In genomic region chr2:63862802-63863201, GRCh38 we compare ENCODE assay signal across 13 cellular contexts. TPM values are rescaled to one million over a fixed set of nuclear protein-coding genes. Genes with fewer than 3 reads are reported as not detected.
DNase-seq lines count a peak whose midpoint lies in the region; ATAC-seq, FAIRE-seq and TF ChIP-seq lines count a peak whose summit lies in the region.
"Had no signal": no experiment of that assay in that cellular context is flagged by ENCODE, and none has a peak within 500 bp of the region (broad histone marks: within the 10 kb centered on the region; RNA-seq: fewer than 3 reads in every experiment).

No MANE protein-coding gene starts in this region.

- H3K4me3 ChIP-seq in keratinocyte (ENCODE audit: control insufficient read depth in 2 of 3, extremely low read depth in 1 of 3, insufficient read depth in 2 of 3, low read depth in 1 of 3, low read length in 3 of 3) (no peak overlapping the region), transverse colon (no peak overlapping the region)
- H3K4me3 ChIP-seq: neural progenitor cell, tibial artery had no signal

- H3K4me3 Mint-ChIP-seq in activated naive CD8-positive, alpha-beta T cell treated with anti-CD3 and anti-CD28 coated beads, Interleukin-2, amount 50 U/mL, for 24 hours: no peak overlapping the region
- H3K4me3 Mint-ChIP-seq: neural progenitor cell had no signal

- no peaks in the 10 kb centered on the region for H3K9me3 Mint-ChIP-seq in activated naive CD8-positive, alpha-beta T cell treated with anti-CD3 and anti-CD28 coated beads, Interleukin-2, amount 50 U/mL, for 24 hours
- H3K9me3 Mint-ChIP-seq: neural progenitor cell had no signal

- H2AFZ ChIP-seq in keratinocyte (ENCODE audit: control insufficient read depth, low read length): no peak overlapping the region
- H2AFZ ChIP-seq: neural progenitor cell had no signal

- TF ChIP-seq CTCF in keratinocyte (optimal IDR thresholded peaks at IDR 0.05 in 1 of 3, IDR thresholded peaks at IDR 0.05 in 1 of 3, conservative IDR thresholded peaks at IDR 0.05 in 1 of 3; ENCODE audit: extremely low read depth in 1 of 3, insufficient read depth in 2 of 3, low read length in 3 of 3): no peak
- no peak for TF ChIP-seq CTCF in transverse colon (IDR thresholded peaks at IDR 0.05)

- 63% methylated on average over 1 of the region's 1 CpG; no CpG with 5 or more reads in 1 of the 2 donors for WGBS in transverse colon (ENCODE audit: low coverage in 1 of 2), 2 donors

- H3K27me3 ChIP-seq in keratinocyte (ENCODE audit: control insufficient read depth, extremely low read depth, insufficient read depth, low read length) (no peaks in the 10 kb centered on the region), transverse colon (no peaks in the 10 kb centered on the region)
- H3K27me3 ChIP-seq: neural progenitor cell, tibial artery had no signal

- H3K4me1 ChIP-seq in keratinocyte (ENCODE audit: control insufficient read depth, extremely low read depth, insufficient read depth, low read length): peaks cover 49% of the 10 kb centered on the region
- H3K4me1 ChIP-seq in transverse colon: peaks cover 5 to 43% (median 18%) of the 10 kb centered on the region in 4 donors
- H3K4me1 ChIP-seq: neural progenitor cell had no signal

- ATAC-seq in Right ventricle myocardium superior (ENCODE audit: poor library complexity) (peak; percentile 12), Right ventricle myocardium inferior (no peak), HG02938 (IDR thresholded peaks at IDR 0.05; ENCODE audit: unreplicated experiment) (no peak)
- ATAC-seq in activated naive CD8-positive, alpha-beta T cell treated with anti-CD3 and anti-CD28 coated beads, Interleukin-2, amount 50 U/mL, for 24 hours: peak; percentile 91

- H3K27ac Mint-ChIP-seq in activated naive CD8-positive, alpha-beta T cell treated with anti-CD3 and anti-CD28 coated beads, Interleukin-2, amount 50 U/mL, for 24 hours: peak overlapping the region; percentile 56
- H3K27ac Mint-ChIP-seq: neural progenitor cell had no signal

- FAIRE-seq in keratinocyte (lab: Jason Lieb, UNC): peak; percentile 87

- H3K9me3 ChIP-seq in keratinocyte (ENCODE audit: control insufficient read depth, low read depth, low read length) (no peaks in the 10 kb centered on the region), transverse colon (no peaks in the 10 kb centered on the region)
- H3K9me3 ChIP-seq: tibial artery had no signal

- peak; percentile 26 for TF ChIP-seq EP300 in transverse colon (IDR thresholded peaks at IDR 0.05; ENCODE audit: low read depth)

- peaks cover 53% of the 10 kb centered on the region for H3K4me1 Mint-ChIP-seq in activated naive CD8-positive, alpha-beta T cell treated with anti-CD3 and anti-CD28 coated beads, Interleukin-2, amount 50 U/mL, for 24 hours
- H3K4me1 Mint-ChIP-seq: neural progenitor cell had no signal

- dilution Hi-C loops in keratinocyte (cut with MboI; ENCODE audit: extremely low pct_ligation_motif_present, low sequenced_read_pairs): no loop called here

- H3K27me3 Mint-ChIP-seq in activated naive CD8-positive, alpha-beta T cell treated with anti-CD3 and anti-CD28 coated beads, Interleukin-2, amount 50 U/mL, for 24 hours: no peaks in the 10 kb centered on the region

- TF ChIP-seq POLR2A in transverse colon (IDR thresholded peaks at IDR 0.05): no peak

- H3K79me2 ChIP-seq in keratinocyte (ENCODE audit: control insufficient read depth, insufficient read depth, low read length): peaks cover 22% of the 10 kb centered on the region

- DNase-seq in Right ventricle myocardium superior (no peak), Right ventricle myocardium inferior (ENCODE audit: missing footprints) (no peak), keratinocyte (ENCODE audit: low read depth, low spot score) (peak; percentile 88), transverse colon (no peak), dedifferentiated amniotic fluid mesenchymal stem cell (ENCODE audit: extremely low spot score) (no peak), NCI-H82 treated with DMSO at 0.1 percent for 48 hours (lab: John Stamatoyannopoulos, UW; ENCODE audit: unreplicated experiment) (no peak)
- DNase-seq in activated naive CD8-positive, alpha-beta T cell treated with anti-CD3 and anti-CD28 coated beads, Interleukin-2, amount 50 U/mL, for 24 hours: no peak
- DNase-seq: H7; NCI-H748 treated with DMSO at 0.1 percent for 48 hours; stimulated activated CD4-positive, alpha-beta T cell treated with anti-CD3 and anti-CD28 coated beads, Interleukin-2, amount 100 ng/mL, for 48 hours; tibial artery had no signal

- no peaks in the 10 kb centered on the region for H4K20me1 ChIP-seq in keratinocyte (ENCODE audit: control insufficient read depth, extremely low read depth, insufficient read depth, low read length)

- H3K27ac ChIP-seq in keratinocyte (ENCODE audit: control insufficient read depth, insufficient read depth, low read length) (peak overlapping the region; percentile 16), transverse colon (peak overlapping the region in 3 of 4 donors; percentile 41 to 67 (median 45))
- H3K27ac ChIP-seq: neural progenitor cell, tibial artery had no signal

- H3K4me2 ChIP-seq in keratinocyte (ENCODE audit: control insufficient read depth, extremely low read depth, insufficient read depth, low read depth, low read length): peak overlapping the region; percentile 29
- H3K4me2 ChIP-seq: neural progenitor cell had no signal

- intact Hi-C loops in Right ventricle myocardium superior (cut with DNase I): loop anchor here (2.0 kb wide), 1 partner anchor 172 kb away; no protein-coding TSS in a partner anchor
- intact Hi-C loops in Right ventricle myocardium inferior (cut with DNase I): no loop called here
- intact Hi-C loops in transverse colon (cut with DNase I; ENCODE audit: low total_unique reads): no loop called here

- peaks cover 31% of the 10 kb centered on the region for H3K36me3 Mint-ChIP-seq in activated naive CD8-positive, alpha-beta T cell treated with anti-CD3 and anti-CD28 coated beads, Interleukin-2, amount 50 U/mL, for 24 hours (ENCODE audit: low read depth)

- H3K36me3 ChIP-seq in keratinocyte (ENCODE audit: control insufficient read depth in 2 of 2, extremely low read depth in 1 of 2, insufficient read depth in 2 of 2, low read length in 2 of 2): peaks cover 7 to 12% of the 10 kb centered on the region in 2 experiments
- peaks cover 0 to 31% (median 13%) of the 10 kb centered on the region in 4 donors for H3K36me3 ChIP-seq in transverse colon

- no peaks in the 10 kb centered on the region for H3K9me1 ChIP-seq in keratinocyte (ENCODE audit: control insufficient read depth, extremely low read depth, insufficient read depth, low read length)

- H3K9ac ChIP-seq in keratinocyte (ENCODE audit: control insufficient read depth, extremely low read depth, insufficient read depth, low read length): no peak overlapping the region
- H3K9ac ChIP-seq: neural progenitor cell had no signal

- in situ Hi-C loops in transverse colon (cut with MboI; ENCODE audit: low pct_ligation_motif_present in 1 of 4, low pct_unique_long_range_greater_than_20kb in 1 of 4, low sequenced_read_pairs in 3 of 4): loop anchor here in 3 of 4 donors (10.0 to 25.0 kb wide), 3 partner anchors 168 to 276 kb away; partner anchors contain the start of genes MDH1 (in 1 of the 3) and WDPCP (in 1 of the 3)

RNA-seq across cellular contexts. Expression of gene UGP2, which starts 21.1 kb away (rescaled TPM):
- 307 TPM for total RNA-seq in Right ventricle myocardium superior
- total RNA-seq in Right ventricle myocardium inferior: 363 TPM
- 168 to 260 TPM (median 219 TPM) in 3 replicates for polyA plus RNA-seq in keratinocyte
- polyA plus RNA-seq in keratinocyte (2011; ENCODE audit: low read depth): 138 TPM
- 203 and 359 TPM in 2 replicates for polyA plus RNA-seq in keratinocyte (2011; cell fraction: cytosol; rRNA removed)
- polyA plus RNA-seq in keratinocyte (2011; cell fraction: nucleus; rRNA removed): 230 and 294 TPM in 2 replicates
- 186 and 192 TPM in 2 replicates for polyA plus RNA-seq in keratinocyte (2012; ENCODE audit: low replicate concordance)
- polyA minus RNA-seq in keratinocyte: 8.8 to 123 TPM (median 69.9 TPM) in 3 replicates
- 138 TPM for polyA minus RNA-seq in keratinocyte (2011; cell fraction: cytosol; rRNA and poly(A)+ RNA removed)
- 92.7 and 216 TPM in 2 replicates for polyA minus RNA-seq in keratinocyte (2011; cell fraction: nucleus; rRNA and poly(A)+ RNA removed)
- 100 to 1,000 TPM in 3 of 4 donors, 10 to 100 TPM in 1; 62.3 to 352 (median 235) TPM for total RNA-seq in transverse colon

Comparison
In these comparisons a context has a peak if more than half of its experiments do, and no peak if none do; other contexts are left out.
1. ATAC-seq: peak in Right ventricle myocardium superior (single experiment) and activated naive CD8-positive, alpha-beta T cell treated with anti-CD3 and anti-CD28 coated beads, Interleukin-2, amount 50 U/mL, for 24 hours (single experiment); none in Right ventricle myocardium inferior (single experiment) and HG02938 (single experiment).